In genomic region chr11:59630493-59630892, GRCh38 we compare ENCODE assay signal across 33 cellular contexts.
"Had no signal": no experiment of that assay in that cellular context is flagged by ENCODE, and none has a peak within 500 bp of the region (broad histone marks: within the 10 kb centered on the region; RNA-seq: fewer than 3 reads in every experiment).

No MANE protein-coding gene starts in this region.

- ATAC-seq: activated CD4-positive, alpha-beta T cell treated with anti-CD3 and anti-CD28 coated beads for 36 hours; activated CD8-positive, alpha-beta memory T cell treated with anti-CD3 and anti-CD28 coated beads, Interleukin-2, amount 10 ng/mL, durations not matched to agents 7 days and 5 days; activated CD8-positive, alpha-beta T cell treated with anti-CD3 and anti-CD28 coated beads, Interleukin-2, amount 10 ng/mL, durations not matched to agents 7 days and 5 days; activated naive CD8-positive, alpha-beta T cell treated with anti-CD3 and anti-CD28 coated beads, Interleukin-2, amount 50 U/mL, for 24 hours; activated T-helper 17 cell treated with anti-CD3 and anti-CD28 coated beads, Interleukin-2, amount 50 U/mL, for 72 hours; body of pancreas; effector memory CD8-positive, alpha-beta T cell; foreskin keratinocyte; gastrocnemius medialis; heart left ventricle had no signal

- H3K27ac Mint-ChIP-seq: activated CD4-positive, alpha-beta memory T cell treated with anti-CD3 and anti-CD28 coated beads for 36 hours; activated CD4-positive, alpha-beta T cell treated with anti-CD3 and anti-CD28 coated beads for 36 hours; activated CD4-positive, alpha-beta T cell treated with anti-CD3 and anti-CD28 coated beads, Interleukin-2, amount 10 ng/mL, durations not matched to agents 24 days and 14 days; activated CD8-positive, alpha-beta memory T cell treated with anti-CD3 and anti-CD28 coated beads, Interleukin-2, amount 10 ng/mL, durations not matched to agents 7 days and 5 days; activated CD8-positive, alpha-beta T cell treated with anti-CD3 and anti-CD28 coated beads, Interleukin-2, amount 10 ng/mL, durations not matched to agents 7 days and 5 days; activated naive CD4-positive, alpha-beta T cell treated with anti-CD3 and anti-CD28 coated beads, Interleukin-2, amount 50 U/mL, for 24 hours; activated naive CD8-positive, alpha-beta T cell treated with anti-CD3 and anti-CD28 coated beads for 36 hours; activated naive CD8-positive, alpha-beta T cell treated with anti-CD3 and anti-CD28 coated beads, Interleukin-2, amount 50 U/mL, for 24 hours; activated T-helper 17 cell treated with anti-CD3 and anti-CD28 coated beads, Interleukin-2, amount 50 U/mL, for 72 hours; effector memory CD8-positive, alpha-beta T cell had no signal

- FAIRE-seq: colon had no signal

- H3K27ac ChIP-seq: adrenal gland, body of pancreas, esophagus muscularis mucosa, foreskin keratinocyte, gastrocnemius medialis, heart left ventricle had no signal

- H3K4me1 ChIP-seq: adrenal gland, body of pancreas, esophagus muscularis mucosa, foreskin keratinocyte, gastrocnemius medialis, heart left ventricle had no signal

- H3K27me3 ChIP-seq: adrenal gland, body of pancreas, esophagus muscularis mucosa, foreskin keratinocyte, gastrocnemius medialis, heart left ventricle had no signal

- H3K4me1 Mint-ChIP-seq: activated CD4-positive, alpha-beta T cell treated with anti-CD3 and anti-CD28 coated beads for 36 hours; activated CD4-positive, alpha-beta T cell treated with anti-CD3 and anti-CD28 coated beads, Interleukin-2, amount 10 ng/mL, durations not matched to agents 24 days and 14 days; activated CD8-positive, alpha-beta memory T cell treated with anti-CD3 and anti-CD28 coated beads, Interleukin-2, amount 10 ng/mL, durations not matched to agents 7 days and 5 days; activated naive CD4-positive, alpha-beta T cell treated with anti-CD3 and anti-CD28 coated beads, Interleukin-2, amount 50 U/mL, for 24 hours; activated naive CD8-positive, alpha-beta T cell treated with anti-CD3 and anti-CD28 coated beads for 36 hours; activated naive CD8-positive, alpha-beta T cell treated with anti-CD3 and anti-CD28 coated beads, Interleukin-2, amount 50 U/mL, for 24 hours; activated T-helper 17 cell treated with anti-CD3 and anti-CD28 coated beads, Interleukin-2, amount 50 U/mL, for 72 hours had no signal

- H3K4me3 ChIP-seq: adrenal gland, body of pancreas, esophagus muscularis mucosa, gastrocnemius medialis, heart left ventricle had no signal

- H3K9me3 Mint-ChIP-seq: activated CD4-positive, alpha-beta memory T cell treated with anti-CD3 and anti-CD28 coated beads for 36 hours; activated CD4-positive, alpha-beta T cell treated with anti-CD3 and anti-CD28 coated beads, Interleukin-2, amount 10 ng/mL, durations not matched to agents 24 days and 14 days; activated naive CD4-positive, alpha-beta T cell treated with anti-CD3 and anti-CD28 coated beads, Interleukin-2, amount 50 U/mL, for 24 hours; activated naive CD8-positive, alpha-beta T cell treated with anti-CD3 and anti-CD28 coated beads for 36 hours; activated naive CD8-positive, alpha-beta T cell treated with anti-CD3 and anti-CD28 coated beads, Interleukin-2, amount 50 U/mL, for 24 hours; activated T-helper 17 cell treated with anti-CD3 and anti-CD28 coated beads, Interleukin-2, amount 50 U/mL, for 72 hours; effector memory CD8-positive, alpha-beta T cell had no signal

- H3K9me3 ChIP-seq: adrenal gland, body of pancreas, esophagus muscularis mucosa, gastrocnemius medialis, heart left ventricle had no signal

- H3K4me3 Mint-ChIP-seq: activated CD4-positive, alpha-beta memory T cell treated with anti-CD3 and anti-CD28 coated beads for 36 hours; activated CD4-positive, alpha-beta T cell treated with anti-CD3 and anti-CD28 coated beads for 36 hours; activated CD4-positive, alpha-beta T cell treated with anti-CD3 and anti-CD28 coated beads, Interleukin-2, amount 10 ng/mL, durations not matched to agents 24 days and 14 days; activated CD8-positive, alpha-beta memory T cell treated with anti-CD3 and anti-CD28 coated beads, Interleukin-2, amount 10 ng/mL, durations not matched to agents 7 days and 5 days; activated CD8-positive, alpha-beta T cell treated with anti-CD3 and anti-CD28 coated beads, Interleukin-2, amount 10 ng/mL, durations not matched to agents 7 days and 5 days; activated naive CD4-positive, alpha-beta T cell treated with anti-CD3 and anti-CD28 coated beads, Interleukin-2, amount 50 U/mL, for 24 hours; activated naive CD8-positive, alpha-beta T cell treated with anti-CD3 and anti-CD28 coated beads for 36 hours; activated naive CD8-positive, alpha-beta T cell treated with anti-CD3 and anti-CD28 coated beads, Interleukin-2, amount 50 U/mL, for 24 hours; activated T-helper 17 cell treated with anti-CD3 and anti-CD28 coated beads, Interleukin-2, amount 50 U/mL, for 72 hours; effector memory CD8-positive, alpha-beta T cell had no signal

- DNase-seq: activated CD4-positive, alpha-beta memory T cell treated with anti-CD3 and anti-CD28 coated beads for 36 hours; activated CD4-positive, alpha-beta T cell treated with anti-CD3 and anti-CD28 coated beads for 36 hours; activated CD4-positive, alpha-beta T cell treated with anti-CD3 and anti-CD28 coated beads, Interleukin-2, amount 10 ng/mL, durations not matched to agents 24 days and 14 days; activated CD4-positive, CD25-positive, alpha-beta regulatory T cell; activated CD4-positive, CD25-positive, alpha-beta regulatory T cell treated with anti-CD3 and anti-CD28 coated beads, Interleukin-2, amount 50 U/mL, for 72 hours; activated CD8-positive, alpha-beta memory T cell treated with anti-CD3 and anti-CD28 coated beads, Interleukin-2, amount 10 ng/mL, durations not matched to agents 7 days and 5 days; activated CD8-positive, alpha-beta memory T cell treated with anti-CD3 and anti-CD28 coated beads, Interleukin-2, amount 50 U/mL, for 4 hours; activated CD8-positive, alpha-beta T cell treated with anti-CD3 and anti-CD28 coated beads, Interleukin-2, amount 10 ng/mL, durations not matched to agents 7 days and 5 days; activated effector memory CD4-positive, alpha-beta T cell treated with Interleukin-2 at 50 U/mL for 16 hours; activated gamma-delta T cell treated with Interleukin-2 at 50 U/mL for 16 hours; activated naive CD4-positive, alpha-beta T cell treated with Interleukin-2 at 50 U/mL for 16 hours; activated naive CD8-positive, alpha-beta T cell treated with anti-CD3 and anti-CD28 coated beads for 36 hours; activated naive CD8-positive, alpha-beta T cell treated with anti-CD3 and anti-CD28 coated beads, Interleukin-2, amount 50 U/mL, for 24 hours; activated T-cell treated with anti-CD3 and anti-CD28 coated beads, Interleukin-2, amount 50 U/mL, for 1 hour; adrenal gland; amygdala; aorta; body of pancreas; caudate nucleus; cortex of kidney; dermis blood vessel endothelial cell; effector CD4-positive, alpha-beta T cell; effector memory CD8-positive, alpha-beta T cell; erythroblast; foreskin keratinocyte; gastrocnemius medialis; glutamatergic neuron; heart left ventricle; T-helper 2 cell had no signal

- H3K27me3 Mint-ChIP-seq: activated CD4-positive, alpha-beta memory T cell treated with anti-CD3 and anti-CD28 coated beads for 36 hours; activated CD4-positive, alpha-beta T cell treated with anti-CD3 and anti-CD28 coated beads for 36 hours; activated CD4-positive, alpha-beta T cell treated with anti-CD3 and anti-CD28 coated beads, Interleukin-2, amount 10 ng/mL, durations not matched to agents 24 days and 14 days; activated CD8-positive, alpha-beta memory T cell treated with anti-CD3 and anti-CD28 coated beads, Interleukin-2, amount 10 ng/mL, durations not matched to agents 7 days and 5 days; activated naive CD4-positive, alpha-beta T cell treated with anti-CD3 and anti-CD28 coated beads, Interleukin-2, amount 50 U/mL, for 24 hours; activated naive CD8-positive, alpha-beta T cell treated with anti-CD3 and anti-CD28 coated beads for 36 hours; activated naive CD8-positive, alpha-beta T cell treated with anti-CD3 and anti-CD28 coated beads, Interleukin-2, amount 50 U/mL, for 24 hours; activated T-helper 17 cell treated with anti-CD3 and anti-CD28 coated beads, Interleukin-2, amount 50 U/mL, for 72 hours; effector memory CD8-positive, alpha-beta T cell had no signal
